Comparison of ENCODE assay signal across 11 cellular contexts in genomic region chr17:47654991-47655390, GRCh38. TPM values are rescaled to one million over a fixed set of nuclear protein-coding genes. Genes with fewer than 3 reads are reported as not detected.
DNase-seq lines count a peak whose midpoint lies in the region; ATAC-seq and TF ChIP-seq lines count a peak whose summit lies in the region.
"Had no signal": no experiment of that assay in that cellular context is flagged by ENCODE, and none has a peak within 500 bp of the region (broad histone marks: within the 10 kb centered on the region; RNA-seq: fewer than 3 reads in every experiment).

No MANE protein-coding gene starts in this region.

- H3K36me3 Mint-ChIP-seq in activated naive CD8-positive, alpha-beta T cell treated with anti-CD3 and anti-CD28 coated beads for 36 hours: peaks cover 75% of the 10 kb centered on the region

- no peaks in the 10 kb centered on the region for H3K27me3 Mint-ChIP-seq in activated naive CD8-positive, alpha-beta T cell treated with anti-CD3 and anti-CD28 coated beads for 36 hours

- H3K27ac ChIP-seq in left ventricle myocardium inferior (replicated peaks) (peak overlapping the region; percentile 4), liver (ENCODE audit: low read depth in 1 of 2, low read length in 2 of 2) (peak overlapping the region; percentile 31 to 50)

- H3K27ac Mint-ChIP-seq in activated naive CD8-positive, alpha-beta T cell treated with anti-CD3 and anti-CD28 coated beads for 36 hours: peak overlapping the region; percentile 42

- WGBS in liver: 25% methylated on average over 6 of the region's 6 CpGs

- H3K4me1 ChIP-seq in left ventricle myocardium inferior: peaks cover 69% of the 10 kb centered on the region
- peaks cover 2 to 41% (median 38%) of the 10 kb centered on the region in 4 donors for H3K4me1 ChIP-seq in liver (ENCODE audit: control insufficient read depth in 4 of 4, insufficient read depth in 4 of 4, low read length in 3 of 4)

- H3K36me3 ChIP-seq in left ventricle myocardium inferior: peaks cover 85% of the 10 kb centered on the region
- peaks cover 22 to 50% (median 41%) of the 10 kb centered on the region in 4 donors for H3K36me3 ChIP-seq in liver (ENCODE audit: control insufficient read depth in 4 of 4, insufficient read depth in 3 of 4, low read depth in 1 of 4, low read length in 3 of 4)

- H3K9me3 ChIP-seq in left ventricle myocardium inferior (replicated peaks) (no peaks in the 10 kb centered on the region), liver (ENCODE audit: control insufficient read depth in 4 of 4, low read length in 3 of 4) (no peaks in the 10 kb centered on the region)
- H3K9me3 ChIP-seq: esophagus muscularis mucosa had no signal

- ATAC-seq in left ventricle myocardium superior (no peak), GM21390 (IDR thresholded peaks at IDR 0.05; ENCODE audit: unreplicated experiment) (no peak), GM19351 (IDR thresholded peaks at IDR 0.05; ENCODE audit: unreplicated experiment) (no peak)

- peaks cover 67% of the 10 kb centered on the region for H3K4me1 Mint-ChIP-seq in activated naive CD8-positive, alpha-beta T cell treated with anti-CD3 and anti-CD28 coated beads for 36 hours

- intact Hi-C loops in left ventricle myocardium inferior (cut with micrococcal nuclease): no loop called here
- intact Hi-C loops in left ventricle myocardium superior (cut with micrococcal nuclease): no loop called here

- peak in 1 of 2 donors; percentile 19 for TF ChIP-seq RAD21 in liver (IDR thresholded peaks at IDR 0.05)

- peak overlapping the region; percentile 59 for H3K4me3 Mint-ChIP-seq in activated naive CD8-positive, alpha-beta T cell treated with anti-CD3 and anti-CD28 coated beads for 36 hours

- H3K9ac ChIP-seq in liver (ENCODE audit: low read depth in 1 of 2, low read length in 2 of 2): no peak overlapping the region

- TF ChIP-seq CTCF in left ventricle myocardium inferior (IDR thresholded peaks at IDR 0.05; ENCODE audit: borderline replicate concordance) (no peak), liver (IDR thresholded peaks at IDR 0.05; ENCODE audit: low read depth, low read length, missing input control) (no peak)

- no peaks in the 10 kb centered on the region for H3K27me3 ChIP-seq in left ventricle myocardium inferior (ENCODE audit: low read depth)
- no peaks in the 10 kb centered on the region for H3K27me3 ChIP-seq in liver (ENCODE audit: control insufficient read depth in 4 of 4, insufficient read depth in 4 of 4, low read length in 3 of 4)
- H3K27me3 ChIP-seq: esophagus muscularis mucosa had no signal

- DNase-seq in left ventricle myocardium inferior (no peak), left ventricle myocardium superior (no peak), superior temporal gyrus (ENCODE audit: extremely low spot score) (peak; percentile 17), NCI-H2107 treated with DMSO at 0.1 percent for 48 hours (lab: John Stamatoyannopoulos, UW; ENCODE audit: unreplicated experiment) (no peak)
- no peak for DNase-seq in activated naive CD8-positive, alpha-beta T cell treated with anti-CD3 and anti-CD28 coated beads for 36 hours
- DNase-seq: NCI-H187; stimulated activated CD4-positive, alpha-beta T cell treated with anti-CD3 and anti-CD28 coated beads, Interleukin-4, amount 100 ng/mL, for 4 hours had no signal

- H3K4me3 ChIP-seq in left ventricle myocardium inferior (peak overlapping the region; percentile 3), liver (ENCODE audit: low read depth in 1 of 3, low read length in 3 of 3) (no peak overlapping the region)
- H3K4me3 ChIP-seq: esophagus muscularis mucosa had no signal

- H3K9me3 Mint-ChIP-seq in activated naive CD8-positive, alpha-beta T cell treated with anti-CD3 and anti-CD28 coated beads for 36 hours: no peaks in the 10 kb centered on the region

TF ChIP-seq in liver, 16 proteins besides CTCF, POLR2A, EP300 and RAD21:
- TF ChIP-seq SP1 (IDR thresholded peaks at IDR 0.05): peak; percentile 48
- peak; percentile 43 for TF ChIP-seq REST (IDR thresholded peaks at IDR 0.05)
- TF ChIP-seq TAF1 (conservative IDR thresholded peaks at IDR 0.05): no peak
- no peak for TF ChIP-seq FOXA2 (IDR thresholded peaks at IDR 0.05)
- no peak for TF ChIP-seq FOXA1 (IDR thresholded peaks at IDR 0.05)
- TF ChIP-seq YY1 (IDR thresholded peaks at IDR 0.05): peak; percentile 53
- TF ChIP-seq JUND (IDR thresholded peaks at IDR 0.05): peak in 1 of 2 donors; percentile 18
- peak; percentile 30 to 66 for TF ChIP-seq RXRA (IDR thresholded peaks at IDR 0.05)
- no peak for TF ChIP-seq HNF4G (IDR thresholded peaks at IDR 0.05)
- no peak for TF ChIP-seq ATF3 (IDR thresholded peaks at IDR 0.05)
- TF ChIP-seq EGR1 (IDR thresholded peaks at IDR 0.05; ENCODE audit: low read depth in 2 of 2): no peak
- peak; percentile 49 to 57 for TF ChIP-seq HNF4A (conservative IDR thresholded peaks at IDR 0.05)
- TF ChIP-seq NR2F2 (IDR thresholded peaks at IDR 0.05): no peak
- no peak for TF ChIP-seq GABPA (IDR thresholded peaks at IDR 0.05 in 1 of 2, conservative IDR thresholded peaks at IDR 0.05 in 1 of 2)
- TF ChIP-seq ZBTB33 (IDR thresholded peaks at IDR 0.05): no peak
- peak; percentile 22 for TF ChIP-seq MAX (IDR thresholded peaks at IDR 0.05)
TF ChIP-seq in liver: peak in this region for 7.

RNA-seq across cellular contexts. Expression of gene KPNB1, which starts 5.3 kb away (rescaled TPM):
- total RNA-seq in left ventricle myocardium inferior (173 TPM), left ventricle myocardium superior (169 TPM), liver (100 to 1,000 TPM; 111 to 114 TPM)
- total RNA-seq in activated naive CD8-positive, alpha-beta T cell treated with anti-CD3 and anti-CD28 coated beads for 36 hours: 100 to 1,000 TPM; 886 to 911 TPM
- 10 to 100 TPM; 27.6 to 39.5 TPM for polyA plus RNA-seq in liver

RNA-seq across cellular contexts. Expression of gene TBKBP1, which starts 39.0 kb away (rescaled TPM):
- total RNA-seq in left ventricle myocardium inferior (14.8 TPM), left ventricle myocardium superior (15.9 TPM), liver (1 to 10 TPM; 1.4 to 1.5 TPM)
- 10 to 100 TPM; 11.7 to 11.9 TPM for total RNA-seq in activated naive CD8-positive, alpha-beta T cell treated with anti-CD3 and anti-CD28 coated beads for 36 hours
- polyA plus RNA-seq in liver: 1 to 10 TPM in 1 of 2 donors, under 1 TPM in 1; 0.25 to 2.0 TPM
